Comparison of ENCODE assay signal across 1 cellular context in the genomic region with DNA sequence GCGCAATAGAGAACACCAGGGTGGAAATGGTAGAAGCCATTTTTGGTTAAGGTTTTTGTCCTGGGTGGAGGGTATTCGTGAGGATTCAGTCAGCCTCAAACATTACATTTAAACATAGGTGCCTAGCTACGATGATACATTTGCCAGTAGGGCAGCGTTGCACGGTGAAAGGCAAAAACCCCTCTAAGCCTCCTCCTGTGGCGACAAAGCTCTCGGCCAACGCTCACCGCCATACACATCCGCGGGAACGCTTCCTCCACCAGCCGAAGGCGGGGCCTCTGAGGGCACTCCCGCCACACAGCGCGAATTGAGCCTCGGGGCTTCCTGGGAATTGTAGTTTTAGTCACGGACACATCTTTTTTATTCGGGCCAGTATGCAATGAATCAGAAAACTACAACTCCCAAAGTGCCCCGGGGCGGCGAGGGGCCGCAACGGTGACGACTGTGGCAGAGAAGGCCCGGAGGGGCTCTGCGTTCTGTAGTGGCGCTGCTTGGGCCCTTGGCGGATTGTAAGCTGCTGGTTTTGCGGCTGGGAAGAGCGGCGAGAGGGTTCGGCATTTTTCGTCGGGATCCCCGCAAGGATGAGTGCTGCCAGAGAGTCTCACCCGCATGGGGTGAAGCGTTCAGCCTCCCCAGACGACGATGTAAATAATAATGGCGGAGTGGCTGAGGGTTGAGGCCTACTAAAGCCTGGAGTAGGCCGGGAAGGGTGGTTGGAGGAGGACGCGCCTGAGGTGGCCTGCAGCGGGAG.
TF ChIP-seq lines count a peak whose summit lies in the region.

A gene (plus strand): TSS at position 450 of the 751 bp plus-strand sequence. CDS start 132 bp downstream, at position 582.

TF ChIP-seq in HepG2, 621 proteins besides CTCF, POLR2A, EP300 and RAD21 (continued from another document and continues in another):
- TF ChIP-seq, protein P1, sequence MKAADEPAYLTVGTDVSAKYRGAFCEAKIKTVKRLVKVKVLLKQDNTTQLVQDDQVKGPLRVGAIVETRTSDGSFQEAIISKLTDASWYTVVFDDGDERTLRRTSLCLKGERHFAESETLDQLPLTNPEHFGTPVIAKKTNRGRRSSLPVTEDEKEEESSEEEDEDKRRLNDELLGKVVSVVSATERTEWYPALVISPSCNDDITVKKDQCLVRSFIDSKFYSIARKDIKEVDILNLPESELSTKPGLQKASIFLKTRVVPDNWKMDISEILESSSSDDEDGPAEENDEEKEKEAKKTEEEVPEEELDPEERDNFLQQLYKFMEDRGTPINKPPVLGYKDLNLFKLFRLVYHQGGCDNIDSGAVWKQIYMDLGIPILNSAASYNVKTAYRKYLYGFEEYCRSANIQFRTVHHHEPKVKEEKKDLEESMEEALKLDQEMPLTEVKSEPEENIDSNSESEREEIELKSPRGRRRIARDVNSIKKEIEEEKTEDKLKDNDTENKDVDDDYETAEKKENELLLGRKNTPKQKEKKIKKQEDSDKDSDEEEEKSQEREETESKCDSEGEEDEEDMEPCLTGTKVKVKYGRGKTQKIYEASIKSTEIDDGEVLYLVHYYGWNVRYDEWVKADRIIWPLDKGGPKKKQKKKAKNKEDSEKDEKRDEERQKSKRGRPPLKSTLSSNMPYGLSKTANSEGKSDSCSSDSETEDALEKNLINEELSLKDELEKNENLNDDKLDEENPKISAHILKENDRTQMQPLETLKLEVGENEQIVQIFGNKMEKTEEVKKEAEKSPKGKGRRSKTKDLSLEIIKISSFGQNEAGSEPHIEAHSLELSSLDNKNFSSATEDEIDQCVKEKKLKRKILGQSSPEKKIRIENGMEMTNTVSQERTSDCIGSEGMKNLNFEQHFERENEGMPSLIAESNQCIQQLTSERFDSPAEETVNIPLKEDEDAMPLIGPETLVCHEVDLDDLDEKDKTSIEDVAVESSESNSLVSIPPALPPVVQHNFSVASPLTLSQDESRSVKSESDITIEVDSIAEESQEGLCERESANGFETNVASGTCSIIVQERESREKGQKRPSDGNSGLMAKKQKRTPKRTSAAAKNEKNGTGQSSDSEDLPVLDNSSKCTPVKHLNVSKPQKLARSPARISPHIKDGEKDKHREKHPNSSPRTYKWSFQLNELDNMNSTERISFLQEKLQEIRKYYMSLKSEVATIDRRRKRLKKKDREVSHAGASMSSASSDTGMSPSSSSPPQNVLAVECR (CRISPR knock-in tag; IDR thresholded peaks at IDR 0.05; ENCODE audit: borderline replicate concordance) = peak; percentile 78; the same call in 1 of the 2 replicates
- TF ChIP-seq ZMYM4 (CRISPR knock-in tag; IDR thresholded peaks at IDR 0.05) = peak; percentile 73
- TF ChIP-seq, protein P2, sequence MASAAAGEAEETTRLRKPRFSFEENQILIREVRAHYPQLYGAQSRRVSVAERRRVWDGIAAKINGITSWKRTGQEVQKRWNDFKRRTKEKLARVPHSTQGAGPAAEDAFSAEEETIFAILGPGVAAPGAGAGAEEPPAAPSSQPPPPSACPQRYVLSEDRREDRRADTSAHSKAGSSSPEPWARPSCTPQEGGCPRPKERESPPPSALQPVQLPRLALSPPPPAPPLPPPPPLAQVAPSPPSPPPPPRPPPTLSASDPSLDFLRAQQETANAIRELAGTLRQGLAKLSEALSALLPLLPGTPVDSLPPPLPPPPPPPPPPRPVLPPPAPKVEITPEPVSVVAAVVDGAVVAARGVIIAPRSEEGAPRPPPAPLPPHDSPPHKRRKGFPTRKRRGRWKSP (CRISPR knock-in tag; IDR thresholded peaks at IDR 0.05) = peak; percentile 60; the same call in 1 of the 2 replicates
- TF ChIP-seq, protein P3, sequence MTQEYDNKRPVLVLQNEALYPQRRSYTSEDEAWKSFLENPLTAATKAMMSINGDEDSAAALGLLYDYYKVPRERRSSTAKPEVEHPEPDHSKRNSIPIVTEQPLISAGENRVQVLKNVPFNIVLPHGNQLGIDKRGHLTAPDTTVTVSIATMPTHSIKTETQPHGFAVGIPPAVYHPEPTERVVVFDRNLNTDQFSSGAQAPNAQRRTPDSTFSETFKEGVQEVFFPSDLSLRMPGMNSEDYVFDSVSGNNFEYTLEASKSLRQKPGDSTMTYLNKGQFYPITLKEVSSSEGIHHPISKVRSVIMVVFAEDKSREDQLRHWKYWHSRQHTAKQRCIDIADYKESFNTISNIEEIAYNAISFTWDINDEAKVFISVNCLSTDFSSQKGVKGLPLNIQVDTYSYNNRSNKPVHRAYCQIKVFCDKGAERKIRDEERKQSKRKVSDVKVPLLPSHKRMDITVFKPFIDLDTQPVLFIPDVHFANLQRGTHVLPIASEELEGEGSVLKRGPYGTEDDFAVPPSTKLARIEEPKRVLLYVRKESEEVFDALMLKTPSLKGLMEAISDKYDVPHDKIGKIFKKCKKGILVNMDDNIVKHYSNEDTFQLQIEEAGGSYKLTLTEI (CRISPR knock-in tag; conservative IDR thresholded peaks at IDR 0.05) = no peak
- TF ChIP-seq ZC3H4 (CRISPR knock-in tag; IDR thresholded peaks at IDR 0.05; ENCODE audit: borderline replicate concordance) = no peak
- no peak for TF ChIP-seq ZNF644 (CRISPR knock-in tag; IDR thresholded peaks at IDR 0.05; ENCODE audit: low read depth)
- TF ChIP-seq TBX3 (IDR thresholded peaks at IDR 0.05; ENCODE audit: borderline replicate concordance) = 0 out of 2 replicates have a peak, but pooled peaks have one; percentile 26
- TF ChIP-seq SALL1 (CRISPR knock-in tag; IDR thresholded peaks at IDR 0.05) = peak; percentile 80; the same call in 1 of the 2 replicates
- peak; percentile 88 for TF ChIP-seq ZIK1 (CRISPR knock-in tag; IDR thresholded peaks at IDR 0.05; ENCODE audit: borderline replicate concordance, low read depth)
- no peak for TF ChIP-seq MEIS1 (CRISPR knock-in tag; IDR thresholded peaks at IDR 0.05; ENCODE audit: borderline replicate concordance)
- peak; percentile 63; the same call in 1 of the 2 replicates for TF ChIP-seq ZNF124 (CRISPR knock-in tag; IDR thresholded peaks at IDR 0.05)
- peak; percentile 92 for TF ChIP-seq ZNF891 (CRISPR knock-in tag; IDR thresholded peaks at IDR 0.05)
- TF ChIP-seq, protein P4, sequence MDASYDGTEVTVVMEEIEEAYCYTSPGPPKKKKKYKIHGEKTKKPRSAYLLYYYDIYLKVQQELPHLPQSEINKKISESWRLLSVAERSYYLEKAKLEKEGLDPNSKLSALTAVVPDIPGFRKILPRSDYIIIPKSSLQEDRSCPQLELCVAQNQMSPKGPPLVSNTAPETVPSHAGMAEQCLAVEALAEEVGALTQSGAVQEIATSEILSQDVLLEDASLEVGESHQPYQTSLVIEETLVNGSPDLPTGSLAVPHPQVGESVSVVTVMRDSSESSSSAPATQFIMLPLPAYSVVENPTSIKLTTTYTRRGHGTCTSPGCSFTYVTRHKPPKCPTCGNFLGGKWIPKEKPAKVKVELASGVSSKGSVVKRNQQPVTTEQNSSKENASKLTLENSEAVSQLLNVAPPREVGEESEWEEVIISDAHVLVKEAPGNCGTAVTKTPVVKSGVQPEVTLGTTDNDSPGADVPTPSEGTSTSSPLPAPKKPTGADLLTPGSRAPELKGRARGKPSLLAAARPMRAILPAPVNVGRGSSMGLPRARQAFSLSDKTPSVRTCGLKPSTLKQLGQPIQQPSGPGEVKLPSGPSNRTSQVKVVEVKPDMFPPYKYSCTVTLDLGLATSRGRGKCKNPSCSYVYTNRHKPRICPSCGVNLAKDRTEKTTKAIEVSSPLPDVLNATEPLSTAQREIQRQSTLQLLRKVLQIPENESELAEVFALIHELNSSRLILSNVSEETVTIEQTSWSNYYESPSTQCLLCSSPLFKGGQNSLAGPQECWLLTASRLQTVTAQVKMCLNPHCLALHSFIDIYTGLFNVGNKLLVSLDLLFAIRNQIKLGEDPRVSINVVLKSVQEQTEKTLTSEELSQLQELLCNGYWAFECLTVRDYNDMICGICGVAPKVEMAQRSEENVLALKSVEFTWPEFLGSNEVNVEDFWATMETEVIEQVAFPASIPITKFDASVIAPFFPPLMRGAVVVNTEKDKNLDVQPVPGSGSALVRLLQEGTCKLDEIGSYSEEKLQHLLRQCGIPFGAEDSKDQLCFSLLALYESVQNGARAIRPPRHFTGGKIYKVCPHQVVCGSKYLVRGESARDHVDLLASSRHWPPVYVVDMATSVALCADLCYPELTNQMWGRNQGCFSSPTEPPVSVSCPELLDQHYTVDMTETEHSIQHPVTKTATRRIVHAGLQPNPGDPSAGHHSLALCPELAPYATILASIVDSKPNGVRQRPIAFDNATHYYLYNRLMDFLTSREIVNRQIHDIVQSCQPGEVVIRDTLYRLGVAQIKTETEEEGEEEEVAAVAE (CRISPR knock-in tag; IDR thresholded peaks at IDR 0.05; ENCODE audit: borderline replicate concordance) = peak; percentile 55; the same call in 1 of the 2 replicates
- TF ChIP-seq, protein P5, sequence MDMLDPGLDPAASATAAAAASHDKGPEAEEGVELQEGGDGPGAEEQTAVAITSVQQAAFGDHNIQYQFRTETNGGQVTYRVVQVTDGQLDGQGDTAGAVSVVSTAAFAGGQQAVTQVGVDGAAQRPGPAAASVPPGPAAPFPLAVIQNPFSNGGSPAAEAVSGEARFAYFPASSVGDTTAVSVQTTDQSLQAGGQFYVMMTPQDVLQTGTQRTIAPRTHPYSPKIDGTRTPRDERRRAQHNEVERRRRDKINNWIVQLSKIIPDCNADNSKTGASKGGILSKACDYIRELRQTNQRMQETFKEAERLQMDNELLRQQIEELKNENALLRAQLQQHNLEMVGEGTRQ (IDR thresholded peaks at IDR 0.05; ENCODE audit: low read depth, low read length) = no peak
- TF ChIP-seq, protein P5 (CRISPR knock-in tag; IDR thresholded peaks at IDR 0.05; ENCODE audit: borderline replicate concordance) = no peak
- no peak for TF ChIP-seq ZFP36L2 (CRISPR knock-in tag; IDR thresholded peaks at IDR 0.05)
- TF ChIP-seq, protein P6, sequence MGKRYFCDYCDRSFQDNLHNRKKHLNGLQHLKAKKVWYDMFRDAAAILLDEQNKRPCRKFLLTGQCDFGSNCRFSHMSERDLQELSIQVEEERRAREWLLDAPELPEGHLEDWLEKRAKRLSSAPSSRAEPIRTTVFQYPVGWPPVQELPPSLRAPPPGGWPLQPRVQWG (CRISPR knock-in tag; IDR thresholded peaks at IDR 0.05; ENCODE audit: borderline replicate concordance, low read depth) = no peak
- no peak; the same call in 1 of the 2 replicates for TF ChIP-seq MTA1 (CRISPR knock-in tag; IDR thresholded peaks at IDR 0.05; ENCODE audit: borderline replicate concordance)
- TF ChIP-seq, protein P7, sequence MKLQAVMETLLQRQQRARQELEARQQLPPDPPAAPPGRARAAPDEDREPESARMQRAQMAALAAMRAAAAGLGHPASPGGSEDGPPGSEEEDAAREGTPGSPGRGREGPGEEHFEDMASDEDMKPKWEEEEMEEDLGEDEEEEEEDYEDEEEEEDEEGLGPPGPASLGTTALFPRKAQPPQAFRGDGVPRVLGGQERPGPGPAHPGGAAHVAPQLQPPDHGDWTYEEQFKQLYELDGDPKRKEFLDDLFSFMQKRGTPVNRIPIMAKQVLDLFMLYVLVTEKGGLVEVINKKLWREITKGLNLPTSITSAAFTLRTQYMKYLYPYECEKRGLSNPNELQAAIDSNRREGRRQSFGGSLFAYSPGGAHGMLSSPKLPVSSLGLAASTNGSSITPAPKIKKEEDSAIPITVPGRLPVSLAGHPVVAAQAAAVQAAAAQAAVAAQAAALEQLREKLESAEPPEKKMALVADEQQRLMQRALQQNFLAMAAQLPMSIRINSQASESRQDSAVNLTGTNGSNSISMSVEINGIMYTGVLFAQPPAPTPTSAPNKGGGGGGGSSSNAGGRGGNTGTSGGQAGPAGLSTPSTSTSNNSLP (IDR thresholded peaks at IDR 0.05; ENCODE audit: low read depth, low read length) = peak; percentile 75
- TF ChIP-seq ZMAT3 (CRISPR knock-in tag; conservative IDR thresholded peaks at IDR 0.05) = peak; percentile 71; the same call in 1 of the 2 replicates
- TF ChIP-seq, protein P8, sequence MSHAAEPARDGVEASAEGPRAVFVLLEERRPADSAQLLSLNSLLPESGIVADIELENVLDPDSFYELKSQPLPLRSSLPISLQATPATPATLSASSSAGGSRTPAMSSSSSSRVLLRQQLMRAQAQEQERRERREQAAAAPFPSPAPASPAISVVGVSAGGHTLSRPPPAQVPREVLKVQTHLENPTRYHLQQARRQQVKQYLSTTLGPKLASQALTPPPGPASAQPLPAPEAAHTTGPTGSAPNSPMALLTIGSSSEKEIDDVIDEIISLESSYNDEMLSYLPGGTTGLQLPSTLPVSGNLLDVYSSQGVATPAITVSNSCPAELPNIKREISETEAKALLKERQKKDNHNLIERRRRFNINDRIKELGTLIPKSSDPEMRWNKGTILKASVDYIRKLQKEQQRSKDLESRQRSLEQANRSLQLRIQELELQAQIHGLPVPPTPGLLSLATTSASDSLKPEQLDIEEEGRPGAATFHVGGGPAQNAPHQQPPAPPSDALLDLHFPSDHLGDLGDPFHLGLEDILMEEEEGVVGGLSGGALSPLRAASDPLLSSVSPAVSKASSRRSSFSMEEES (CRISPR knock-in tag; IDR thresholded peaks at IDR 0.05) = peak; percentile 73
- peak; percentile 23; the same call in 1 of the 2 replicates for TF ChIP-seq ZNF546 (CRISPR knock-in tag; conservative IDR thresholded peaks at IDR 0.05)
- peak; percentile 79 for TF ChIP-seq ZBTB7B (CRISPR knock-in tag; IDR thresholded peaks at IDR 0.05)
- TF ChIP-seq ZNF10 (CRISPR knock-in tag; IDR thresholded peaks at IDR 0.05; ENCODE audit: borderline replicate concordance, low read depth) = peak; percentile 60; the same call in 1 of the 2 replicates
- peak; percentile 84 for TF ChIP-seq ZNF782 (CRISPR knock-in tag; IDR thresholded peaks at IDR 0.05; ENCODE audit: borderline replicate concordance)
- TF ChIP-seq ZNF335 (CRISPR knock-in tag; IDR thresholded peaks at IDR 0.05) = peak; percentile 73
- TF ChIP-seq MED8 (CRISPR knock-in tag; IDR thresholded peaks at IDR 0.05; ENCODE audit: insufficient replicate concordance) = peak; percentile 91
- TF ChIP-seq ZNF33B (CRISPR knock-in tag; IDR thresholded peaks at IDR 0.05) = no peak
- no peak for TF ChIP-seq SOX6 (IDR thresholded peaks at IDR 0.05)
- TF ChIP-seq SOX6 (CRISPR knock-in tag; IDR thresholded peaks at IDR 0.05) = peak; percentile 55
- TF ChIP-seq CENPT (CRISPR knock-in tag; IDR thresholded peaks at IDR 0.05; ENCODE audit: low read depth) = peak; percentile 25; the same call in 1 of the 2 replicates
- no peak for TF ChIP-seq ZBTB3 (CRISPR knock-in tag; IDR thresholded peaks at IDR 0.05; ENCODE audit: borderline replicate concordance, low read depth)
- TF ChIP-seq ZNF12 (CRISPR knock-in tag; IDR thresholded peaks at IDR 0.05) = peak; percentile 81
- no peak for TF ChIP-seq MAFG (CRISPR knock-in tag; IDR thresholded peaks at IDR 0.05)
- 0 out of 2 replicates have a peak, but pooled peaks have one; percentile 41 for TF ChIP-seq JUN (CRISPR knock-in tag; IDR thresholded peaks at IDR 0.05)
- TF ChIP-seq TCF7L2 (IDR thresholded peaks at IDR 0.05; ENCODE audit: low read depth, low read length) = no peak
- TF ChIP-seq ZBTB8A (CRISPR knock-in tag; IDR thresholded peaks at IDR 0.05; ENCODE audit: borderline replicate concordance, low read depth) = peak; percentile 70; the same call in 1 of the 2 replicates
- TF ChIP-seq PHF8 (CRISPR knock-in tag; IDR thresholded peaks at IDR 0.05) = peak; percentile 100
- TF ChIP-seq CCDC6 (CRISPR knock-in tag; IDR thresholded peaks at IDR 0.05) = no peak
- peak; percentile 84 for TF ChIP-seq PHF20 (CRISPR knock-in tag; IDR thresholded peaks at IDR 0.05)
- TF ChIP-seq ZKSCAN1 (IDR thresholded peaks at IDR 0.05; ENCODE audit: low read length) = no peak
- TF ChIP-seq ATF7-NPFF (CRISPR knock-in tag; IDR thresholded peaks at IDR 0.05; ENCODE audit: low read depth) = peak; percentile 26; the same call in 1 of the 2 replicates
